Comparison of ENCODE assay signal across 8 cellular contexts in genomic region chr6:5997420-5998093, GRCh38. TPM values are rescaled to one million over a fixed set of nuclear protein-coding genes. Genes with fewer than 3 reads are reported as not detected.
DNase-seq lines count a peak whose midpoint lies in the region; ATAC-seq and TF ChIP-seq lines count a peak whose summit lies in the region.

No MANE protein-coding gene starts in this region.

- no peak for ATAC-seq in GM21825 (IDR thresholded peaks at IDR 0.05; ENCODE audit: unreplicated experiment)
- ATAC-seq in HG03521 (IDR thresholded peaks at IDR 0.05; ENCODE audit: unreplicated experiment), result no peak

- H3K36me3 Mint-ChIP-seq in endothelial cell (ENCODE audit: low read depth, unreplicated experiment) (peaks cover 27% of the 10 kb centered on the region), nephron (ENCODE audit: low read depth) (no peaks in the 10 kb centered on the region)

- H3K4me3 ChIP-seq in SJCRH30, result peak overlapping the region; percentile 39

- no peaks in the 10 kb centered on the region for H3K27me3 ChIP-seq in SJCRH30

- H3K27ac Mint-ChIP-seq in endothelial cell (ENCODE audit: unreplicated experiment) (peak overlapping the region; percentile 82), nephron (no peak overlapping the region)

- peaks cover 45% of the 10 kb centered on the region for H3K36me3 ChIP-seq in SJCRH30

- DNase-seq in NCI-H748 (lab: John Stamatoyannopoulos, UW; ENCODE audit: unreplicated experiment), result peak; percentile 44
- no peak for DNase-seq in NCI-H748 treated with DMSO at 0.1 percent for 48 hours (lab: John Stamatoyannopoulos, UW)
- DNase-seq in SJCRH30, result peak; percentile 17 to 33
- DNase-seq in endothelial cell (ENCODE audit: low spot score), result peak; percentile 61
- no peak for DNase-seq in hepatic stellate cell (ENCODE audit: low spot score)

- H3K4me1 Mint-ChIP-seq in endothelial cell (ENCODE audit: unreplicated experiment) (peaks cover 67% of the 10 kb centered on the region), nephron (peaks cover 43% of the 10 kb centered on the region)

- no peaks in the 10 kb centered on the region for H3K4me1 ChIP-seq in SJCRH30

- no peak for TF ChIP-seq CTCF in endothelial cell (IDR thresholded peaks at IDR 0.05; ENCODE audit: unreplicated experiment)
- TF ChIP-seq CTCF in nephron (IDR thresholded peaks at IDR 0.05; ENCODE audit: unreplicated experiment in 3 of 3), result no peak

- H3K27ac ChIP-seq in SJCRH30, result peak overlapping the region; percentile 31; the same call in 1 of the 2 replicates

- H3K4me3 Mint-ChIP-seq in endothelial cell (ENCODE audit: unreplicated experiment), result peak overlapping the region; percentile 81
- H3K4me3 Mint-ChIP-seq in nephron, result peak overlapping the region; percentile 79 to 90 (median 88)

- no peaks in the 10 kb centered on the region for H3K9me3 ChIP-seq in SJCRH30 (replicated peaks)

- H3K27me3 Mint-ChIP-seq in endothelial cell (ENCODE audit: unreplicated experiment) (peaks cover 37% of the 10 kb centered on the region), nephron (ENCODE audit: low read depth) (peaks cover 100% of the 10 kb centered on the region)

- H3K9me3 Mint-ChIP-seq in endothelial cell (ENCODE audit: unreplicated experiment) (no peaks in the 10 kb centered on the region), nephron (peaks cover 4% of the 10 kb centered on the region)

RNA-seq across cellular contexts. Expression of gene NRN1, which starts 9.2 kb away (rescaled TPM):
- 110 and 114 TPM in 2 replicates for total RNA-seq in SJCRH30 (2014; rRNA removed; shearing (Covaris generic))
- total RNA-seq in endothelial cell (ENCODE audit: unreplicated experiment), result 39.6 TPM

Comparison
In these comparisons a context has a peak if more than half of its experiments do, and no peak if none do; other contexts are left out.
1. DNase-seq: peak in NCI-H748 (single experiment), SJCRH30 (2 of 2) and endothelial cell (single experiment); none in NCI-H748 treated with DMSO at 0.1 percent for 48 hours (single experiment) and hepatic stellate cell (single experiment).